ENCODE assay signal across 8 cellular contexts in genomic region chr20:36093025-36093803, GRCh38.
DNase-seq lines count a peak whose midpoint lies in the region; ATAC-seq and TF ChIP-seq lines count a peak whose summit lies in the region.

No MANE protein-coding gene starts in this region.

- H3K27ac Mint-ChIP-seq in T-helper 17 cell (peak overlapping the region; percentile 54), brain (peak overlapping the region; percentile 92 to 99 (median 96))

- WGBS in spleen, 5 donors, result 1% methylated on average over 47 to 78 of the region's 78 CpGs

- peak overlapping the region; percentile 98 for H3K4me3 Mint-ChIP-seq in T-helper 17 cell
- H3K4me3 Mint-ChIP-seq in brain, result peak overlapping the region; percentile 93 to 97 (median 95)

- H3K27me3 ChIP-seq in spleen (replicated peaks in 1 of 7), result peaks cover 0 to 68% (median 29%) of the 10 kb centered on the region in 7 donors

- H3K36me3 ChIP-seq in spleen, result no peaks in the 10 kb centered on the region

- ATAC-seq in T-helper 17 cell (peak; percentile 67), GM21737 (IDR thresholded peaks at IDR 0.05; ENCODE audit: unreplicated experiment) (no peak)

- H3K9me3 Mint-ChIP-seq in brain, result peaks cover 0 to 4% (median 0%) of the 10 kb centered on the region in 5 experiments

- H3K4me1 ChIP-seq in spleen, result peaks cover 10 to 51% (median 35%) of the 10 kb centered on the region in 6 donors

- H3K27me3 Mint-ChIP-seq in T-helper 17 cell (peaks cover 36% of the 10 kb centered on the region), brain (peaks cover 81% of the 10 kb centered on the region)

- peak overlapping the region in 2 of 8 donors; percentile 49 to 58 for H3K27ac ChIP-seq in spleen

- H3K4me3 ChIP-seq in spleen, result peak overlapping the region; percentile 43 to 85 (median 62)

- TF ChIP-seq POLR2A in spleen (IDR thresholded peaks at IDR 0.05), result no peak

- intact Hi-C loops in spleen (cut with DNase I; ENCODE audit: low total_unique reads), result no loop called here

- H3K4me1 Mint-ChIP-seq in T-helper 17 cell (peaks cover 18% of the 10 kb centered on the region), brain (peaks cover 47% of the 10 kb centered on the region)

- DNase-seq in NCI-H2171 treated with DMSO at 0.1 percent for 48 hours (lab: John Stamatoyannopoulos, UW) (peak; percentile 31), NCI-H2171 (lab: John Stamatoyannopoulos, UW) (no peak), T-helper 17 cell (peak in 1 of 3 donors; percentile 13), islet precursor cell (peak; percentile 59), spleen (peak; percentile 79), DMS114 treated with DMSO at 0.1 percent for 48 hours (lab: John Stamatoyannopoulos, UW; ENCODE audit: unreplicated experiment) (no peak)

- H3K36me3 Mint-ChIP-seq in T-helper 17 cell (ENCODE audit: low read depth) (peaks cover 12% of the 10 kb centered on the region), brain (no peaks in the 10 kb centered on the region)

- TF ChIP-seq CTCF in brain (conservative IDR thresholded peaks at IDR 0.05) (no peak), spleen (IDR thresholded peaks at IDR 0.05 in 8 of 11, conservative IDR thresholded peaks at IDR 0.05 in 3 of 11) (no peak)

- H3K9me3 ChIP-seq in T-helper 17 cell (ENCODE audit: control insufficient read depth, low read length, poor library complexity, severe bottlenecking) (no peaks in the 10 kb centered on the region), spleen (no peaks in the 10 kb centered on the region)

Comparison
In these comparisons a context has a peak if more than half of its experiments do, and no peak if none do; other contexts are left out.
1. DNase-seq: peak in NCI-H2171 treated with DMSO at 0.1 percent for 48 hours (single experiment), islet precursor cell (single experiment) and spleen (single experiment); none in NCI-H2171 (single experiment) and DMS114 treated with DMSO at 0.1 percent for 48 hours (single experiment).